ENCODE assay signal across 8 cellular contexts in the genomic region with DNA sequence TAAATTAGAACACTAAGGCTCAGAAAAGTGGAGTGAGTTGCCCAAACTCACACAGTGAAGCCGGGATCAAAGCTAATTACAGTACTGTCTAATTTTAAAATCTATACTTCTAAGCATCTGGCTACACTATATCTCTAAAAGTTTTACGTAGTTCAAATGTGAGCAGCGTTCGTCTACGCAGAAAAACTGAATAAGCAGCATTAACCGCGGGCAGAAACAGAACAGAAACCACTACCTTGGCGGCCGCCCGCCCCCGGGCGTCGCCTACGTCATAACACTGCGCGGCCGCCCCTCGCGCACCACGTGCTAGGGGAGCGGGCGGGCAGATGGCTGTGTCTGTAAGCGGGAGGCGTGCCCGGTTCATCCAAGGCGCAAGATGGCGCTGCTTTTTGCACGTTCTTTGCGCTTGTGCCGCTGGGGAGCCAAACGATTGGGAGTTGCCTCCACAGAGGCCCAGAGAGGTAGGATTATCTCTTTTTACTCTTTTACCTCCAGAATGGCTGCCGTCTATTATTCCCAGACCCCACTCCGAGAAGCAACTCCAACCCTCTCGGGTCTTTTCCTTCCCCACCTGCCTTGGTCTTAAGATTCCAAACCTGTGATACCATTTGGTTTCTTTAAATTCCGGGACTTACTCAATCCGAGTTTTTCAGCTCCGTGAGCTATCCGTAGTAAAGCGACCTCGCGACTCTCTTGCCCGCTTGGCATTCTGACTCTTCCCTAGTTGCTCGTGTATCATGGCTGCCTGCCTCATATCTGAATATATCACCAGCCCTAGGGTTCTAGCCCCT. TPM values are rescaled to one million over a fixed set of nuclear protein-coding genes. Genes with fewer than 3 reads are reported as not detected.
DNase-seq lines count a peak whose midpoint lies in the region; ATAC-seq, FAIRE-seq and TF ChIP-seq lines count a peak whose summit lies in the region.

A gene (plus strand): TSS at position 363 of the 791 bp plus-strand sequence. CDS start 14 bp downstream, at position 377.

- no peaks in the 10 kb centered on the region for H3K9me3 ChIP-seq in uterus

- peak; percentile 32 to 62 (median 48) for TF ChIP-seq CTCF in uterus (IDR thresholded peaks at IDR 0.05)

- DNase-seq in GM12892 (ENCODE audit: insufficient read length), result peak; percentile 80
- peak; percentile 67 for DNase-seq in NCI-H1436 treated with DMSO at 0.1 percent for 48 hours (lab: John Stamatoyannopoulos, UW)
- peak; percentile 91 for DNase-seq in T follicular helper cell (ENCODE audit: low read depth)
- DNase-seq in amniotic epithelial cell (ENCODE audit: low read depth), result peak; percentile 86
- DNase-seq in left ventricle myocardium superior, result peak; percentile 96
- DNase-seq in pulmonary artery endothelial cell (ENCODE audit: low read depth, low spot score), result peak; percentile 66
- DNase-seq in uterus, result peak; percentile 92

- TF ChIP-seq POLR2A in GM12892 (IDR thresholded peaks at IDR 0.05; ENCODE audit: low read depth, low read length) (peak; percentile 92), uterus (IDR thresholded peaks at IDR 0.05) (peak; percentile 79 to 82)

- intact Hi-C loops in left ventricle myocardium superior (cut with micrococcal nuclease) (loop anchor here (10.0 kb wide), 1 partner anchor 274 kb away; no protein-coding TSS in a partner anchor), uterus (cut with DNase I; ENCODE audit: low total_unique reads) (no loop called here)

- peak within 1 kb of the TSS; percentile 85 to 90 for H3K27ac ChIP-seq in uterus

- no peaks in the 10 kb centered on the region for H3K4me1 ChIP-seq in uterus

- peak within 1 kb of the TSS; percentile 60 to 67 for H3K4me3 ChIP-seq in uterus

- no peaks in the 10 kb centered on the region for H3K36me3 ChIP-seq in uterus

- ATAC-seq in HG02852 (IDR thresholded peaks at IDR 0.05; ENCODE audit: unreplicated experiment) (peak; percentile 89), left ventricle myocardium superior (peak; percentile 98)

- no peaks in the 10 kb centered on the region for H3K27me3 ChIP-seq in uterus

- peak; percentile 93 for FAIRE-seq in GM12892 (lab: Jason Lieb, UNC)

RNA-seq across cellular contexts. Expression of the gene that starts here (rescaled TPM):
- 3.6 TPM for polyA plus RNA-seq in GM12892 (2012; ENCODE audit: missing spikeins)
- total RNA-seq in left ventricle myocardium superior, result 3.1 TPM
- 1.7 and 1.8 TPM in 2 replicates for total RNA-seq in pulmonary artery endothelial cell
- 1 to 10 TPM; 2.4 to 4.4 (median 3.0) TPM for total RNA-seq in uterus

Comparison
In these comparisons a context has a peak if more than half of its experiments do, and no peak if none do; other contexts are left out.
1. Peak in every context shown above with its lines: DNase-seq, ATAC-seq, H3K4me3 ChIP-seq and H3K27ac ChIP-seq.